8 cellular contexts compared by ENCODE assay signal in genomic region chr16:67028167-67028554, GRCh38. TPM values are rescaled to one million over a fixed set of nuclear protein-coding genes. Genes with fewer than 3 reads are reported as not detected.
DNase-seq lines count a peak whose midpoint lies in the region; ATAC-seq, FAIRE-seq and TF ChIP-seq lines count a peak whose summit lies in the region.

No MANE protein-coding gene starts in this region.

- H3K4me1 ChIP-seq in HUES64 (ENCODE audit: insufficient read depth, low read length), result peaks cover 3% of the 10 kb centered on the region; the same call in 1 of the 2 replicates

- H3K4me3 Mint-ChIP-seq in naive B cell, result peak overlapping the region; percentile 76 to 94 (median 88)

- CTCF ChIA-PET in AG04449 (lab: Yijun Ruan, JAX), result interaction anchor here (0.6 to 4.2 kb wide), 9 partner anchors 10 to 127 kb away, joined by 3 to 41 read pairs (median 4); no protein-coding TSS in a partner anchor

- POLR2A ChIA-PET in AG04449 (lab: Yijun Ruan, JAX), result interaction anchor here (0.6 to 0.9 kb wide), 5 partner anchors 10 to 122 kb away, joined by 3 read pairs; partner anchors contain the start of gene B3GNT9

- no peak for ATAC-seq in naive B cell (ENCODE audit: low read depth in 2 of 2)
- ATAC-seq in HG03045 (IDR thresholded peaks at IDR 0.05; ENCODE audit: unreplicated experiment), result no peak

- FAIRE-seq in HTR-8/SVneo (lab: Jason Lieb, UNC), result no peak

- DNase-seq in AG04449 (ENCODE audit: low read depth, low spot score), result no peak
- DNase-seq in choroid plexus epithelial cell (ENCODE audit: low read depth), result no peak
- no peak for DNase-seq in naive B cell
- no peak for DNase-seq in HTR-8/SVneo (ENCODE audit: insufficient read length, low spot score)
- DNase-seq in DMS79 treated with DMSO at 0.1 percent for 48 hours (lab: John Stamatoyannopoulos, UW), result no peak
- DNase-seq in NCI-H2227 (lab: John Stamatoyannopoulos, UW; ENCODE audit: unreplicated experiment), result no peak

- 86% methylated on average over 6 of the region's 6 CpGs for WGBS in HUES64

- peaks cover 11 to 38% (median 12%) of the 10 kb centered on the region in 3 donors for H3K4me1 Mint-ChIP-seq in naive B cell

- no peaks in the 10 kb centered on the region for H3K9me3 Mint-ChIP-seq in naive B cell

- TF ChIP-seq CTCF in AG04449 (IDR thresholded peaks at IDR 0.05; ENCODE audit: insufficient read depth, low read length, missing control alignments), result no peak
- no peak for TF ChIP-seq CTCF in choroid plexus epithelial cell (conservative IDR thresholded peaks at IDR 0.05; ENCODE audit: low read depth, low read length)

- H3K27me3 ChIP-seq in HUES64 (ENCODE audit: insufficient read depth, low read length), result peaks cover 6% of the 10 kb centered on the region

- H3K27ac Mint-ChIP-seq in naive B cell, result peak overlapping the region; percentile 87 to 97 (median 96)

- H3K36me3 ChIP-seq in HUES64 (ENCODE audit: insufficient read depth, low read length), result peaks cover 11% of the 10 kb centered on the region; the same call in 1 of the 2 replicates

- no peaks in the 10 kb centered on the region for H3K9me3 ChIP-seq in HUES64 (ENCODE audit: insufficient read depth, low read depth, low read length)

- H3K9ac ChIP-seq in HUES64 (ENCODE audit: low read depth, low read length), result peak overlapping the region; percentile 89; the same call in 1 of the 2 replicates

- H3K27ac ChIP-seq in HUES64 (ENCODE audit: low read depth, low read length), result no peak overlapping the region

- H3K27me3 Mint-ChIP-seq in naive B cell, result no peaks in the 10 kb centered on the region

- H3K36me3 Mint-ChIP-seq in naive B cell, result no peaks in the 10 kb centered on the region

- H3K4me3 ChIP-seq in AG04449 (ENCODE audit: low read depth, low read length), result peak overlapping the region; percentile 69
- H3K4me3 ChIP-seq in HUES64 (ENCODE audit: low read length), result peak overlapping the region; percentile 74
- H3K4me3 ChIP-seq in choroid plexus epithelial cell (ENCODE audit: low read depth, low read length), result peak overlapping the region; percentile 74

RNA-seq across cellular contexts. Expression of gene CBFB, which starts 0.8 kb away (rescaled TPM):
- 36.2 TPM for polyA plus RNA-seq in HUES64 (2013, experiment 1 of 2)
- 38.4 TPM for polyA plus RNA-seq in HUES64 (2013, experiment 2 of 2)
- polyA plus RNA-seq in naive B cell (ENCODE audit: low read depth in 6 of 6), result 10 to 100 TPM; 51.8 to 94.4 (median 70.5) TPM

RNA-seq across cellular contexts. Expression of gene CES4A, which starts 39.8 kb away (rescaled TPM):
- polyA plus RNA-seq in HUES64 (2013, experiment 1 of 2), result 0.20 TPM
- 0.51 TPM for polyA plus RNA-seq in HUES64 (2013, experiment 2 of 2)
- 1 to 10 TPM in 4 of 6 donors, under 1 TPM in 2; 0.61 to 5.8 (median 1.4) TPM for polyA plus RNA-seq in naive B cell (ENCODE audit: low read depth in 6 of 6)
